Comparison of ENCODE assay signal across 1 cellular context in the genomic region with DNA sequence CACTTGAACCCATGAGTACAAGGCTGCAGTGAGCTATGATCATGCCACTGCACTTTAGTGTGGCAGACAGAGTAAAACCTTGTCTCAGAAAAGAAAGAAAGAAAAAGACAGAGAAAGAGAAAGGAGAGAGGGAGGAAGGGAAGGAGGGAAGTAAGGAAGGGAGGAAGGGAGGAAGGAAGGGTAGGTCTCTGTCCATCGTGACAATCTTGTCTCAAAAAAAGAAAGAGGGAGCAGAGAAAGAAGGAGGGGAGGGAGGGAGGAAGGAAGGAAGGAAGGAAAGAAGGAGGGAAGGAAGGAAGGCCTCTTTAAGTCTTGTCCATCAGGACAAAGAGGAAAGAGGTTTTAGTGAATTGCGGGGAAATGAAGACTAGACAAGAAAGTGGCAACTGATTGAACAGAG.
TF ChIP-seq lines count a peak whose summit lies in the region.

No MANE protein-coding gene starts in this region.

TF ChIP-seq in HEK293, 187 proteins besides CTCF, POLR2A, EP300 and RAD21 (continued from another document):
- no peak for TF ChIP-seq ZNF398 (tag by site-specific recombination; IDR thresholded peaks at IDR 0.05)
- TF ChIP-seq HOXD13 (CRISPR knock-in tag; IDR thresholded peaks at IDR 0.05; ENCODE audit: borderline replicate concordance): no peak
- peak; percentile 96 for TF ChIP-seq ZNF366 (tag by site-specific recombination; conservative IDR thresholded peaks at IDR 0.05)
- TF ChIP-seq, protein P1, sequence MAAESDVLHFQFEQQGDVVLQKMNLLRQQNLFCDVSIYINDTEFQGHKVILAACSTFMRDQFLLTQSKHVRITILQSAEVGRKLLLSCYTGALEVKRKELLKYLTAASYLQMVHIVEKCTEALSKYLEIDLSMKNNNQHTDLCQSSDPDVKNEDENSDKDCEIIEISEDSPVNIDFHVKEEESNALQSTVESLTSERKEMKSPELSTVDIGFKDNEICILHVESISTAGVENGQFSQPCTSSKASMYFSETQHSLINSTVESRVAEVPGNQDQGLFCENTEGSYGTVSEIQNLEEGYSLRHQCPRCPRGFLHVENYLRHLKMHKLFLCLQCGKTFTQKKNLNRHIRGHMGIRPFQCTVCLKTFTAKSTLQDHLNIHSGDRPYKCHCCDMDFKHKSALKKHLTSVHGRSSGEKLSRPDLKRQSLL (tag by site-specific recombination; IDR thresholded peaks at IDR 0.05): no peak
- TF ChIP-seq ZNF830 (tag by site-specific recombination; IDR thresholded peaks at IDR 0.05; ENCODE audit: low read depth): no peak
- no peak for TF ChIP-seq TRIM28 (IDR thresholded peaks at IDR 0.05; ENCODE audit: borderline replicate concordance, low read length)
- no peak for TF ChIP-seq ZNF169 (tag by site-specific recombination; IDR thresholded peaks at IDR 0.05)
- TF ChIP-seq, protein P2, sequence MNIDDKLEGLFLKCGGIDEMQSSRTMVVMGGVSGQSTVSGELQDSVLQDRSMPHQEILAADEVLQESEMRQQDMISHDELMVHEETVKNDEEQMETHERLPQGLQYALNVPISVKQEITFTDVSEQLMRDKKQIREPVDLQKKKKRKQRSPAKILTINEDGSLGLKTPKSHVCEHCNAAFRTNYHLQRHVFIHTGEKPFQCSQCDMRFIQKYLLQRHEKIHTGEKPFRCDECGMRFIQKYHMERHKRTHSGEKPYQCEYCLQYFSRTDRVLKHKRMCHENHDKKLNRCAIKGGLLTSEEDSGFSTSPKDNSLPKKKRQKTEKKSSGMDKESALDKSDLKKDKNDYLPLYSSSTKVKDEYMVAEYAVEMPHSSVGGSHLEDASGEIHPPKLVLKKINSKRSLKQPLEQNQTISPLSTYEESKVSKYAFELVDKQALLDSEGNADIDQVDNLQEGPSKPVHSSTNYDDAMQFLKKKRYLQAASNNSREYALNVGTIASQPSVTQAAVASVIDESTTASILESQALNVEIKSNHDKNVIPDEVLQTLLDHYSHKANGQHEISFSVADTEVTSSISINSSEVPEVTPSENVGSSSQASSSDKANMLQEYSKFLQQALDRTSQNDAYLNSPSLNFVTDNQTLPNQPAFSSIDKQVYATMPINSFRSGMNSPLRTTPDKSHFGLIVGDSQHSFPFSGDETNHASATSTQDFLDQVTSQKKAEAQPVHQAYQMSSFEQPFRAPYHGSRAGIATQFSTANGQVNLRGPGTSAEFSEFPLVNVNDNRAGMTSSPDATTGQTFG (tag by site-specific recombination; IDR thresholded peaks at IDR 0.05; ENCODE audit: borderline replicate concordance): no peak
